Comparison of ENCODE assay signal across 8 cellular contexts in genomic region chr21:36699026-36699545, GRCh38. TPM values are rescaled to one million over a fixed set of nuclear protein-coding genes. Genes with fewer than 3 reads are reported as not detected.
DNase-seq lines count a peak whose midpoint lies in the region; ATAC-seq, FAIRE-seq and TF ChIP-seq lines count a peak whose summit lies in the region.

Gene SIM2 (plus strand): TSS chr21:36699115. CDS start chr21:36699747, 632 bp downstream.

- H3K4me1 Mint-ChIP-seq in natural killer cell treated with Interleukin-12 subunit alpha and Interleukin-12 subunit beta and Interleukin-15 and Interleukin-18, amount 100 ng/mL, for 72 hours (ENCODE audit: low read depth in 2 of 2) = peaks cover 8 to 10% of the 10 kb centered on the region in 2 donors

- H3K36me3 Mint-ChIP-seq in natural killer cell treated with Interleukin-12 subunit alpha and Interleukin-12 subunit beta and Interleukin-15 and Interleukin-18, amount 100 ng/mL, for 72 hours = no peaks in the 10 kb centered on the region

- H2AFZ ChIP-seq in endothelial cell of umbilical vein (ENCODE audit: low read depth, low read length) = no peak within 1 kb of the TSS

- POLR2A ChIA-PET in endothelial cell of umbilical vein (lab: Charles Lee) = no interaction called here

- no peak within 1 kb of the TSS for H3K4me3 Mint-ChIP-seq in natural killer cell treated with Interleukin-12 subunit alpha and Interleukin-12 subunit beta and Interleukin-15 and Interleukin-18, amount 100 ng/mL, for 72 hours

- H3K9me3 ChIP-seq in endothelial cell of umbilical vein (replicated peaks; ENCODE audit: control insufficient read depth, insufficient read depth, low read length) (no peaks in the 10 kb centered on the region), pancreas (no peaks in the 10 kb centered on the region)

- peak within 1 kb of the TSS in 1 of 3 experiments; percentile 6 for H3K4me3 ChIP-seq in endothelial cell of umbilical vein (replicated peaks in 1 of 3; ENCODE audit: insufficient read depth in 1 of 3, low read depth in 1 of 3, low read length in 3 of 3)
- H3K4me3 ChIP-seq in pancreas = peak within 1 kb of the TSS; percentile 18 to 47 (median 33)

- TF ChIP-seq POLR2A in endothelial cell of umbilical vein (IDR thresholded peaks at IDR 0.05; ENCODE audit: low read depth, low read length) = no peak

- WGBS in pancreas, 2 donors = 0 to 1% methylated on average over 27 to 63 of the region's 64 CpGs

- ATAC-seq in pancreas = peak; percentile 44 to 66 (median 52)
- no peak for ATAC-seq in HG03039 (IDR thresholded peaks at IDR 0.05; ENCODE audit: unreplicated experiment)
- ATAC-seq in natural killer cell treated with Interleukin-12 subunit alpha and Interleukin-12 subunit beta and Interleukin-15 and Interleukin-18, amount 100 ng/mL, for 72 hours = no peak
- ATAC-seq in foreskin keratinocyte = no peak

- H3K79me2 ChIP-seq in endothelial cell of umbilical vein (ENCODE audit: control insufficient read depth, insufficient read depth, low read length) = no peaks in the 10 kb centered on the region

- H3K36me3 ChIP-seq in endothelial cell of umbilical vein (ENCODE audit: control insufficient read depth in 2 of 2, extremely low read depth in 1 of 2, insufficient read depth in 2 of 2, low read length in 2 of 2) (no peaks in the 10 kb centered on the region), pancreas (no peaks in the 10 kb centered on the region)

- FAIRE-seq in endothelial cell of umbilical vein (lab: Jason Lieb, UNC) = no peak
- FAIRE-seq in pancreas (lab: Jason Lieb, UNC) = no peak

- peak within 1 kb of the TSS; percentile 30 for H3K4me2 ChIP-seq in endothelial cell of umbilical vein (ENCODE audit: insufficient read depth, low read length)

- no peaks in the 10 kb centered on the region for H3K9me1 ChIP-seq in endothelial cell of umbilical vein (replicated peaks; ENCODE audit: control insufficient read depth, extremely low read depth, insufficient read depth, low read length)

- TF ChIP-seq CTCF in endothelial cell of umbilical vein (IDR thresholded peaks at IDR 0.05; ENCODE audit: extremely low read depth in 1 of 2, insufficient read depth in 1 of 2, low read depth in 1 of 2, low read length in 2 of 2) = no peak
- no peak for TF ChIP-seq CTCF in pancreas (IDR thresholded peaks at IDR 0.05)
- TF ChIP-seq CTCF in foreskin keratinocyte (conservative IDR thresholded peaks at IDR 0.05) = no peak

- H3K27me3 ChIP-seq in endothelial cell of umbilical vein (ENCODE audit: control insufficient read depth in 2 of 2, insufficient read depth in 2 of 2, low read length in 2 of 2) (peaks cover 88 to 98% of the 10 kb centered on the region in 2 experiments), pancreas (peaks cover 13 to 76% (median 29%) of the 10 kb centered on the region in 4 donors), foreskin keratinocyte (peaks cover 100% of the 10 kb centered on the region)

- no peak within 1 kb of the TSS for H3K27ac Mint-ChIP-seq in natural killer cell treated with Interleukin-12 subunit alpha and Interleukin-12 subunit beta and Interleukin-15 and Interleukin-18, amount 100 ng/mL, for 72 hours

- peak; percentile 12 for DNase-seq in DMS79 treated with DMSO at 0.1 percent for 48 hours (lab: John Stamatoyannopoulos, UW)
- no peak for DNase-seq in DMS79 (lab: John Stamatoyannopoulos, UW)
- peak; percentile 63 for DNase-seq in NCI-H345 (lab: John Stamatoyannopoulos, UW)
- DNase-seq in endothelial cell of umbilical vein (ENCODE audit: low read depth, low spot score) = no peak
- DNase-seq in pancreas = peak in 2 of 6 donors; percentile 73 to 77
- DNase-seq in natural killer cell treated with Interleukin-12 subunit alpha and Interleukin-12 subunit beta and Interleukin-15 and Interleukin-18, amount 100 ng/mL, for 72 hours (ENCODE audit: low spot score) = no peak
- DNase-seq in foreskin keratinocyte = no peak

- H3K27ac ChIP-seq in endothelial cell of umbilical vein (ENCODE audit: insufficient read depth, low read depth, low read length) = no peak within 1 kb of the TSS
- no peak within 1 kb of the TSS for H3K27ac ChIP-seq in pancreas
- H3K27ac ChIP-seq in foreskin keratinocyte = no peak within 1 kb of the TSS

- H3K9ac ChIP-seq in endothelial cell of umbilical vein (replicated peaks; ENCODE audit: extremely low read depth, insufficient read depth, low read length) = no peak within 1 kb of the TSS

- CTCF ChIA-PET in endothelial cell of umbilical vein (lab: Charles Lee) = interaction anchor here (1.5 kb wide), 1 partner anchor 69 kb away, joined by 3 read pairs; no protein-coding TSS in a partner anchor

- H4K20me1 ChIP-seq in endothelial cell of umbilical vein (replicated peaks; ENCODE audit: control insufficient read depth, extremely low read depth, insufficient read depth, low read length) = no peaks in the 10 kb centered on the region

- peaks cover 52 to 60% of the 10 kb centered on the region in 2 donors for H3K27me3 Mint-ChIP-seq in natural killer cell treated with Interleukin-12 subunit alpha and Interleukin-12 subunit beta and Interleukin-15 and Interleukin-18, amount 100 ng/mL, for 72 hours

- H3K4me1 ChIP-seq in endothelial cell of umbilical vein (ENCODE audit: control insufficient read depth, extremely low read depth, insufficient read depth, low read length) (peaks cover 23% of the 10 kb centered on the region), pancreas (peaks cover 0 to 22% (median 5%) of the 10 kb centered on the region in 3 donors), foreskin keratinocyte (no peaks in the 10 kb centered on the region)

- H3K9me3 Mint-ChIP-seq in natural killer cell treated with Interleukin-12 subunit alpha and Interleukin-12 subunit beta and Interleukin-15 and Interleukin-18, amount 100 ng/mL, for 72 hours = no peaks in the 10 kb centered on the region

- intact Hi-C loops in endothelial cell of umbilical vein (cut with micrococcal nuclease) = loop anchor here (5.0 kb wide), 2 partner anchors 153 to 228 kb away; no protein-coding TSS in a partner anchor
- intact Hi-C loops in pancreas (cut with DNase I) = no loop called here

- dilution Hi-C loops in endothelial cell of umbilical vein (cut with MboI; ENCODE audit: extremely low pct_ligation_motif_present, low sequenced_read_pairs) = no loop called here

- no TSS peak for BruUV-seq in endothelial cell of umbilical vein (replicated peaks; lab: Mats Ljungman, UMichigan)

TF ChIP-seq in endothelial cell of umbilical vein, 7 proteins besides CTCF, POLR2A, EP300 and RAD21:
- TF ChIP-seq EZH2 (IDR thresholded peaks at IDR 0.05; ENCODE audit: borderline replicate concordance, low read depth, low read length, severe bottlenecking) = peak; percentile 2
- TF ChIP-seq MAX (IDR thresholded peaks at IDR 0.05; ENCODE audit: insufficient read depth, insufficient read length) = no peak
- TF ChIP-seq GATA2 (IDR thresholded peaks at IDR 0.05; ENCODE audit: insufficient read depth, insufficient read length, low read depth, low read length) = no peak
- no peak for TF ChIP-seq FOS (IDR thresholded peaks at IDR 0.05; ENCODE audit: borderline replicate concordance, insufficient read depth, low read length)
- no peak for TF ChIP-seq JUN (IDR thresholded peaks at IDR 0.05; ENCODE audit: borderline replicate concordance, insufficient read depth, insufficient read length, low read depth)
- no peak for TF ChIP-seq MYC (IDR thresholded peaks at IDR 0.05; ENCODE audit: low read depth, low read length)

RNA-seq across cellular contexts. Expression of gene SIM2, which starts in this region (rescaled TPM):
- not detected in 2 replicates for total RNA-seq in endothelial cell of umbilical vein
- polyA plus RNA-seq in endothelial cell of umbilical vein = not detected in 2 replicates
- polyA plus RNA-seq in endothelial cell of umbilical vein (2011; cell fraction: cytosol; rRNA removed) = not detected in 2 replicates
- not detected in 2 replicates for polyA plus RNA-seq in endothelial cell of umbilical vein (2011; cell fraction: nucleus; rRNA removed)
- polyA plus RNA-seq in endothelial cell of umbilical vein (2012) = 0.04 and 0.14 TPM in 2 replicates
- polyA minus RNA-seq in endothelial cell of umbilical vein = not detected in 2 replicates
- polyA minus RNA-seq in endothelial cell of umbilical vein (2011; cell fraction: cytosol; rRNA and poly(A)+ RNA removed) = 5.3 TPM
- not detected in 2 replicates for polyA minus RNA-seq in endothelial cell of umbilical vein (2011; cell fraction: nucleus; rRNA and poly(A)+ RNA removed)
- total RNA-seq in pancreas = under 1 TPM in 2 of 6 donors, not detected in 4; 0.13 to 0.53 TPM
- polyA plus RNA-seq in pancreas = under 1 TPM in 1 of 2 donors, not detected in 1; 0.02 TPM
- total RNA-seq in natural killer cell treated with Interleukin-12 subunit alpha and Interleukin-12 subunit beta and Interleukin-15 and Interleukin-18, amount 100 ng/mL, for 72 hours = under 1 TPM in 1 of 2 donors, not detected in 1; 0.47 TPM
- total RNA-seq in foreskin keratinocyte = not detected in 2 replicates
- not detected in 2 replicates for polyA plus RNA-seq in foreskin keratinocyte

Comparison
In these comparisons a context has a peak if more than half of its experiments do, and no peak if none do; other contexts are left out.
1. DNase-seq: peak in DMS79 treated with DMSO at 0.1 percent for 48 hours (single experiment) and NCI-H345 (single experiment); none in DMS79 (single experiment), endothelial cell of umbilical vein (single experiment), natural killer cell treated with Interleukin-12 subunit alpha and Interleukin-12 subunit beta and Interleukin-15 and Interleukin-18, amount 100 ng/mL, for 72 hours (single experiment) and foreskin keratinocyte (0 of 2).
2. Peak in ATAC-seq and H3K4me3 ChIP-seq in pancreas; RNA of the gene not detected or under 1 TPM.